1 cellular context compared by ENCODE assay signal in the genomic region with DNA sequence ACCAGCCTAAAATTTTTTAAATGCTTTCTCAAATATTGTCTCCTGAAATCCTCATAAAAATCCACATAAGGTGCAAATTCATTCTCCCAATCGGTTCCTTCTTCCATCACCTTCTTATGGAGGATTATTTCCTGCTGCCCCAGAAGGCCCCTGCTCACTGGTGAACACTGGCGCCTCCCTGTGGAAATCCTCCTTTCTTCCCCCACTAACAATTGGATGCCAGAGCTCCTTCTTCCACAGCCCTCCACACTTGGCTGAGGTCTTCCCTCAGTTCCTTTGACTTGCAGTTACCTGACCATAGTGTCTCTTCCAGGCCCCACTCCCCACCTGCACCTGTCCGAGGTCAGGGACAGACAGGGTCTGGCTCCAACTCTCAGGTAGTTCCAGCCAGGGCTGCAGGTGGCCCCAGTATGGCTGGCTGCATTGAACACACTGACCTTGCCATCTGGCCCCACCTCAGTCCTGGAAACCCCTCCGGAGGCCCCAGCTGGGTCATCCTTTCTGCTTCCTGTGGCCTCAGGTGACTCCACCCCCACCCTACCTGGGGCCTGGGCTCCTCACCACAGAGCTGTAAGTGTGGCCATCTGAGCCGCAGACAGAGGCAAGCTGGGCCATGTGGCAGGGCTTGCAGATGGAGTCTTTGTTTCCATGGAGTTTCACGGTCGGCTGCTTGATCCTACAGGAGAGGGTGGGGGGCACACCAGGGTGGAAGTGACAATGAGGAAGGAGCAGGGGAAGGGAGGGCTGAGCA.
TF ChIP-seq lines count a peak whose summit lies in the region.

No MANE protein-coding gene starts in this region.

TF ChIP-seq in HepG2, 621 proteins besides CTCF, POLR2A, EP300 and RAD21 (continued from another document):
- TF ChIP-seq, protein P1, sequence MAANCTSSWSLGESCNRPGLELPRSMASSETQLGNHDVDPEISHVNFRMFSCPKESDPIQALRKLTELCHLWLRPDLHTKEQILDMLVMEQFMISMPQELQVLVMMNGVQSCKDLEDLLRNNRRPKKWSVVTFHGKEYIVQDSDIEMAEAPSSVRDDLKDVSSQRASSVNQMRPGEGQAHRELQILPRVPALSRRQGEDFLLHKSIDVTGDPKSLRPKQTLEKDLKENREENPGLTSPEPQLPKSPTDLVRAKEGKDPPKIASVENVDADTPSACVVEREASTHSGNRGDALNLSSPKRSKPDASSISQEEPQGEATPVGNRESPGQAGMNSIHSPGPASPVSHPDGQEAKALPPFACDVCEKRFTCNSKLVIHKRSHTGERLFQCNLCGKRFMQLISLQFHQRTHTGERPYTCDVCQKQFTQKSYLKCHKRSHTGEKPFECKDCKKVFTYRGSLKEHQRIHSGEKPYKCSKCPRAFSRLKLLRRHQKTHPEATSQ (CRISPR knock-in tag; IDR thresholded peaks at IDR 0.05; ENCODE audit: borderline replicate concordance), result no peak
- TF ChIP-seq RFX1 (IDR thresholded peaks at IDR 0.05) (no peak), KDM6A (CRISPR knock-in tag; IDR thresholded peaks at IDR 0.05; ENCODE audit: low read depth) (no peak), ZNF12 (CRISPR knock-in tag; IDR thresholded peaks at IDR 0.05) (no peak), ELF4 (CRISPR knock-in tag; IDR thresholded peaks at IDR 0.05; ENCODE audit: borderline replicate concordance) (no peak), ZNF549 (CRISPR knock-in tag; IDR thresholded peaks at IDR 0.05) (no peak), JUNB (CRISPR knock-in tag; IDR thresholded peaks at IDR 0.05; ENCODE audit: borderline replicate concordance) (no peak), KDM3A (CRISPR knock-in tag; IDR thresholded peaks at IDR 0.05; ENCODE audit: low read depth) (no peak), ZC3H13 (CRISPR knock-in tag; IDR thresholded peaks at IDR 0.05) (no peak), ZFP37 (CRISPR knock-in tag; IDR thresholded peaks at IDR 0.05; ENCODE audit: borderline replicate concordance) (no peak), ZNF674 (CRISPR knock-in tag; IDR thresholded peaks at IDR 0.05; ENCODE audit: low read depth) (no peak), NONO (IDR thresholded peaks at IDR 0.05) (no peak), NONO (CRISPR knock-in tag; conservative IDR thresholded peaks at IDR 0.05) (peak; percentile 49; the same call in 1 of the 2 replicates), ZNF546 (CRISPR knock-in tag; conservative IDR thresholded peaks at IDR 0.05) (no peak), IRF2 (CRISPR knock-in tag; IDR thresholded peaks at IDR 0.05) (no peak), ZNF33A (CRISPR knock-in tag; IDR thresholded peaks at IDR 0.05; ENCODE audit: borderline replicate concordance) (no peak), ATF6 (CRISPR knock-in tag; conservative IDR thresholded peaks at IDR 0.05) (no peak), ZNF777 (CRISPR knock-in tag; IDR thresholded peaks at IDR 0.05) (no peak), MYC (CRISPR knock-in tag; IDR thresholded peaks at IDR 0.05; ENCODE audit: borderline replicate concordance) (no peak; the same call in 1 of the 2 replicates), FLYWCH1 (CRISPR knock-in tag; IDR thresholded peaks at IDR 0.05) (no peak), RAD51 (IDR thresholded peaks at IDR 0.05; ENCODE audit: borderline replicate concordance) (no peak), BRD4 (CRISPR knock-in tag; IDR thresholded peaks at IDR 0.05) (no peak), TBX2 (CRISPR knock-in tag; IDR thresholded peaks at IDR 0.05; ENCODE audit: borderline replicate concordance) (no peak), GABPA (IDR thresholded peaks at IDR 0.05; ENCODE audit: low read depth, low read length) (no peak), GABPA (CRISPR knock-in tag; IDR thresholded peaks at IDR 0.05; ENCODE audit: low read depth) (0 out of 2 replicates have a peak, but pooled peaks have one; percentile 9), ZNF468 (CRISPR knock-in tag; IDR thresholded peaks at IDR 0.05) (no peak), SIN3A (IDR thresholded peaks at IDR 0.05; ENCODE audit: borderline replicate concordance, low read depth, low read length) (no peak), RXRA (CRISPR knock-in tag; IDR thresholded peaks at IDR 0.05) (peak; percentile 47), HNRNPUL1 (IDR thresholded peaks at IDR 0.05; ENCODE audit: low read depth, low read length) (no peak), ZNF512B (CRISPR knock-in tag; IDR thresholded peaks at IDR 0.05; ENCODE audit: borderline replicate concordance) (no peak), EHMT2 (IDR thresholded peaks at IDR 0.05; ENCODE audit: borderline replicate concordance, low read depth, low read length) (no peak), KLF16 (CRISPR knock-in tag; IDR thresholded peaks at IDR 0.05) (no peak), EEA1 (CRISPR knock-in tag; IDR thresholded peaks at IDR 0.05; ENCODE audit: borderline replicate concordance) (no peak), CBX2 (IDR thresholded peaks at IDR 0.05; ENCODE audit: low read depth, low read length) (no peak), CBX2 (CRISPR knock-in tag; IDR thresholded peaks at IDR 0.05; ENCODE audit: low read depth) (no peak)
- TF ChIP-seq, protein P2, sequence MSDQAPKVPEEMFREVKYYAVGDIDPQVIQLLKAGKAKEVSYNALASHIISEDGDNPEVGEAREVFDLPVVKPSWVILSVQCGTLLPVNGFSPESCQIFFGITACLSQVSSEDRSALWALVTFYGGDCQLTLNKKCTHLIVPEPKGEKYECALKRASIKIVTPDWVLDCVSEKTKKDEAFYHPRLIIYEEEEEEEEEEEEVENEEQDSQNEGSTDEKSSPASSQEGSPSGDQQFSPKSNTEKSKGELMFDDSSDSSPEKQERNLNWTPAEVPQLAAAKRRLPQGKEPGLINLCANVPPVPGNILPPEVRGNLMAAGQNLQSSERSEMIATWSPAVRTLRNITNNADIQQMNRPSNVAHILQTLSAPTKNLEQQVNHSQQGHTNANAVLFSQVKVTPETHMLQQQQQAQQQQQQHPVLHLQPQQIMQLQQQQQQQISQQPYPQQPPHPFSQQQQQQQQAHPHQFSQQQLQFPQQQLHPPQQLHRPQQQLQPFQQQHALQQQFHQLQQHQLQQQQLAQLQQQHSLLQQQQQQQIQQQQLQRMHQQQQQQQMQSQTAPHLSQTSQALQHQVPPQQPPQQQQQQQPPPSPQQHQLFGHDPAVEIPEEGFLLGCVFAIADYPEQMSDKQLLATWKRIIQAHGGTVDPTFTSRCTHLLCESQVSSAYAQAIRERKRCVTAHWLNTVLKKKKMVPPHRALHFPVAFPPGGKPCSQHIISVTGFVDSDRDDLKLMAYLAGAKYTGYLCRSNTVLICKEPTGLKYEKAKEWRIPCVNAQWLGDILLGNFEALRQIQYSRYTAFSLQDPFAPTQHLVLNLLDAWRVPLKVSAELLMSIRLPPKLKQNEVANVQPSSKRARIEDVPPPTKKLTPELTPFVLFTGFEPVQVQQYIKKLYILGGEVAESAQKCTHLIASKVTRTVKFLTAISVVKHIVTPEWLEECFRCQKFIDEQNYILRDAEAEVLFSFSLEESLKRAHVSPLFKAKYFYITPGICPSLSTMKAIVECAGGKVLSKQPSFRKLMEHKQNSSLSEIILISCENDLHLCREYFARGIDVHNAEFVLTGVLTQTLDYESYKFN (CRISPR knock-in tag; conservative IDR thresholded peaks at IDR 0.05), result peak; percentile 59; the same call in 1 of the 2 replicates
- TF ChIP-seq, protein P3, sequence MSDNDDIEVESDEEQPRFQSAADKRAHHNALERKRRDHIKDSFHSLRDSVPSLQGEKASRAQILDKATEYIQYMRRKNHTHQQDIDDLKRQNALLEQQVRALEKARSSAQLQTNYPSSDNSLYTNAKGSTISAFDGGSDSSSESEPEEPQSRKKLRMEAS (IDR thresholded peaks at IDR 0.05), result 0 out of 2 replicates have a peak, but pooled peaks have one; percentile 16
- TF ChIP-seq, protein P4, sequence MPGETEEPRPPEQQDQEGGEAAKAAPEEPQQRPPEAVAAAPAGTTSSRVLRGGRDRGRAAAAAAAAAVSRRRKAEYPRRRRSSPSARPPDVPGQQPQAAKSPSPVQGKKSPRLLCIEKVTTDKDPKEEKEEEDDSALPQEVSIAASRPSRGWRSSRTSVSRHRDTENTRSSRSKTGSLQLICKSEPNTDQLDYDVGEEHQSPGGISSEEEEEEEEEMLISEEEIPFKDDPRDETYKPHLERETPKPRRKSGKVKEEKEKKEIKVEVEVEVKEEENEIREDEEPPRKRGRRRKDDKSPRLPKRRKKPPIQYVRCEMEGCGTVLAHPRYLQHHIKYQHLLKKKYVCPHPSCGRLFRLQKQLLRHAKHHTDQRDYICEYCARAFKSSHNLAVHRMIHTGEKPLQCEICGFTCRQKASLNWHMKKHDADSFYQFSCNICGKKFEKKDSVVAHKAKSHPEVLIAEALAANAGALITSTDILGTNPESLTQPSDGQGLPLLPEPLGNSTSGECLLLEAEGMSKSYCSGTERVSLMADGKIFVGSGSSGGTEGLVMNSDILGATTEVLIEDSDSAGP (CRISPR knock-in tag; IDR thresholded peaks at IDR 0.05; ENCODE audit: borderline replicate concordance), result peak; percentile 42; the same call in 1 of the 2 replicates
